ENCODE assay signal across 2 cellular contexts in the genomic region with DNA sequence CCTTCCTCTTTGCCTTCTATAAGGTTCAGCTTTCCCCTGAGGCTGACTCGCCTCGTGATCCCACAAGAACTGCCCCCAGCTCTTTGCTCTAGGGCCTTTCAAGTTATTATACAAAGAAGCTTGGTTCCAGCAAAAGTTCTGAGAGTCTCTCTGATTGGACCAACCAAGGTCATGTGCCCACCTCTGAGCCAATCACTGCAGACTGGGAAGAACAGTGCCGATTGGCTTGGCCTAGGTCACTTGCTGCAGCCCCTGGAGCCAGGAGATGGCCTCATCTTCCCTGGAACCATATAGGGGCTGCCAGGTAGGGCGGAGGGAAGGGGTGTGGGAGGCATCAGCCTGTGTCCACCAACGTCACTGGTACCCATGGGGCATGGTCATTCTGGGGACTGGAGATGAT.
TF ChIP-seq lines count a peak whose summit lies in the region.

No MANE protein-coding gene starts in this region.

TF ChIP-seq in HEK293T, 16 proteins besides CTCF, POLR2A, EP300 and RAD21 (continued from another document):
- TF ChIP-seq CTBP1 (IDR thresholded peaks at IDR 0.05; ENCODE audit: borderline replicate concordance) (no peak), L3MBTL2 (conservative IDR thresholded peaks at IDR 0.05) (no peak), FOXM1 (IDR thresholded peaks at IDR 0.05; ENCODE audit: borderline replicate concordance) (no peak), ELF4 (IDR thresholded peaks at IDR 0.05) (no peak)

TF ChIP-seq in GM12878, 131 proteins besides CTCF, POLR2A, EP300 and RAD21 (continued from another document):
- TF ChIP-seq, protein P1, sequence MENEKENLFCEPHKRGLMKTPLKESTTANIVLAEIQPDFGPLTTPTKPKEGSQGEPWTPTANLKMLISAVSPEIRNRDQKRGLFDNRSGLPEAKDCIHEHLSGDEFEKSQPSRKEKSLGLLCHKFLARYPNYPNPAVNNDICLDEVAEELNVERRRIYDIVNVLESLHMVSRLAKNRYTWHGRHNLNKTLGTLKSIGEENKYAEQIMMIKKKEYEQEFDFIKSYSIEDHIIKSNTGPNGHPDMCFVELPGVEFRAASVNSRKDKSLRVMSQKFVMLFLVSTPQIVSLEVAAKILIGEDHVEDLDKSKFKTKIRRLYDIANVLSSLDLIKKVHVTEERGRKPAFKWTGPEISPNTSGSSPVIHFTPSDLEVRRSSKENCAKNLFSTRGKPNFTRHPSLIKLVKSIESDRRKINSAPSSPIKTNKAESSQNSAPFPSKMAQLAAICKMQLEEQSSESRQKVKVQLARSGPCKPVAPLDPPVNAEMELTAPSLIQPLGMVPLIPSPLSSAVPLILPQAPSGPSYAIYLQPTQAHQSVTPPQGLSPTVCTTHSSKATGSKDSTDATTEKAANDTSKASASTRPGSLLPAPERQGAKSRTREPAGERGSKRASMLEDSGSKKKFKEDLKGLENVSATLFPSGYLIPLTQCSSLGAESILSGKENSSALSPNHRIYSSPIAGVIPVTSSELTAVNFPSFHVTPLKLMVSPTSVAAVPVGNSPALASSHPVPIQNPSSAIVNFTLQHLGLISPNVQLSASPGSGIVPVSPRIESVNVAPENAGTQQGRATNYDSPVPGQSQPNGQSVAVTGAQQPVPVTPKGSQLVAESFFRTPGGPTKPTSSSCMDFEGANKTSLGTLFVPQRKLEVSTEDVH (IDR thresholded peaks at IDR 0.05; ENCODE audit: low read depth, partially characterized antibody), result no peak
- TF ChIP-seq ZNF622 (IDR thresholded peaks at IDR 0.05), result no peak
